ENCODE assay signal across 15 cellular contexts in the genomic region with DNA sequence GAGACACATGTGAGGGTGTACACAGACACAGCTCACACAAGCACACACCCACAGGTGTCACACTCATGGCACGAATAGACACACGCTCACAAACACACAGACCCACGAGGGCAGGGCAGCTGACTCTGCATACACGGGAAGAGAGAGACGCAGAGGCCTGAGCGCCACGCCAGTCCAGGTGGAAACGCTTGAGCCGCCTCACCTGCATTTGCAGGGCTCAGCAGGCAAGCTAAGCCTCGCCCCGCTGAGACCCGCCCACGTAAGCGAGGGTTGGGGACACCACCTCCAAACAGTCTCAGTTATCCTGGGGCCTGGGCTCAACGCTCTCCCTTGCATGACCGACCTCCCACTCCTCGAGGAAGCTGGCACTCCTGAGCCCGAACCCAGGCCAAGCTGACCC.
DNase-seq lines count a peak whose midpoint lies in the region; ATAC-seq and TF ChIP-seq lines count a peak whose summit lies in the region.
"Had no signal": no experiment of that assay in that cellular context is flagged by ENCODE, and none has a peak within 500 bp of the region (broad histone marks: within the 10 kb centered on the region; RNA-seq: fewer than 3 reads in every experiment).

No MANE protein-coding gene starts in this region.

- no peak for DNase-seq in left ventricle myocardium superior
- no peak for DNase-seq in Right ventricle myocardium inferior (ENCODE audit: missing footprints)
- DNase-seq in neuronal stem cell (ENCODE audit: low spot score): no peak
- no peak for DNase-seq in stimulated activated CD4-positive, alpha-beta T cell treated with anti-CD3 and anti-CD28 coated beads, Interleukin-4, amount 100 ng/mL, for 1 hour
- no peak for DNase-seq in C1 segment of cervical spinal cord (lab: John Stamatoyannopoulos, UW)
- DNase-seq in hepatocyte (ENCODE audit: low spot score): no peak
- DNase-seq: central memory CD4-positive, alpha-beta T cell; GOT3; Karpas-422; NCI-H510A treated with DMSO at 0.1 percent for 48 hours; right lobe of liver; T-cell had no signal

- H3K36me3 ChIP-seq in neuronal stem cell (replicated peaks in 1 of 2; ENCODE audit: control insufficient read depth in 2 of 2, insufficient read depth in 2 of 2, low read length in 2 of 2) (no peaks in the 10 kb centered on the region), hepatocyte (replicated peaks; ENCODE audit: insufficient read depth, low read depth) (no peaks in the 10 kb centered on the region)
- H3K36me3 ChIP-seq: right lobe of liver had no signal

- H3K27ac Mint-ChIP-seq in brain: peak overlapping the region; percentile 42 to 90 (median 57)
- H3K27ac Mint-ChIP-seq: T-cell had no signal

- H2AFZ ChIP-seq in neuronal stem cell (ENCODE audit: low read length) (no peak overlapping the region), hepatocyte (no peak overlapping the region)

- H2AK5ac ChIP-seq in neuronal stem cell (ENCODE audit: low read depth, low read length): peak overlapping the region; percentile 68

- H3K4me3 Mint-ChIP-seq in brain: peak overlapping the region in 1 of 5 experiments; percentile 69
- H3K4me3 Mint-ChIP-seq: T-cell had no signal

- H2BK15ac ChIP-seq in neuronal stem cell (ENCODE audit: low read length): no peak overlapping the region

- WGBS in neuronal stem cell (ENCODE audit: extremely low coverage in 2 of 2, insufficient read length in 2 of 2, insufficient replicate concordance in 1 of 2), 2 donors: no CpG with 5 or more reads among the region's 18 CpGs
- WGBS in hepatocyte (ENCODE audit: low lambda C conversion rate, missing lambda C conversion rate): 82% methylated on average over 18 of the region's 18 CpGs

- no peak overlapping the region for H3K4me3 ChIP-seq in neuronal stem cell (ENCODE audit: low read length in 2 of 2)
- no peak overlapping the region for H3K4me3 ChIP-seq in hepatocyte
- H3K4me3 ChIP-seq: right lobe of liver had no signal

- peak overlapping the region; percentile 31 for H3K23ac ChIP-seq in neuronal stem cell (ENCODE audit: low read depth, low read length, poor library complexity)

- no peaks in the 10 kb centered on the region for H4K20me1 ChIP-seq in hepatocyte (ENCODE audit: insufficient read depth, poor library complexity, severe bottlenecking)

- H2BK120ac ChIP-seq in neuronal stem cell (ENCODE audit: low read depth, low read length): no peak overlapping the region

- ATAC-seq in left ventricle myocardium superior (peak; percentile 8), Right ventricle myocardium inferior (no peak), GM21447 (IDR thresholded peaks at IDR 0.05; ENCODE audit: unreplicated experiment) (no peak)
- ATAC-seq: T-cell had no signal

- peaks cover 44% of the 10 kb centered on the region for H3K4me1 Mint-ChIP-seq in brain

- H3K27ac ChIP-seq in neuronal stem cell (replicated peaks; ENCODE audit: low read length) (no peak overlapping the region), hepatocyte (no peak overlapping the region)
- H3K27ac ChIP-seq: foreskin keratinocyte, right lobe of liver had no signal

- H3K36me3 Mint-ChIP-seq in brain: peaks cover 4% of the 10 kb centered on the region
- H3K36me3 Mint-ChIP-seq: T-cell had no signal

- peaks cover 0 to 26% (median 0%) of the 10 kb centered on the region in 3 experiments for H3K27me3 ChIP-seq in neuronal stem cell (ENCODE audit: control insufficient read depth in 3 of 3, insufficient read depth in 3 of 3, low read depth in 1 of 3, low read length in 3 of 3)
- H3K27me3 ChIP-seq in hepatocyte: no peaks in the 10 kb centered on the region
- H3K27me3 ChIP-seq: right lobe of liver had no signal

- H3K4me2 ChIP-seq in neuronal stem cell (ENCODE audit: insufficient read depth, low read length, poor library complexity, severe bottlenecking): no peak overlapping the region
- H3K4me2 ChIP-seq in hepatocyte: no peak overlapping the region

- H2BK5ac ChIP-seq in neuronal stem cell (ENCODE audit: low read length): no peak overlapping the region

- TF ChIP-seq CTCF in brain (conservative IDR thresholded peaks at IDR 0.05) (no peak), hepatocyte (IDR thresholded peaks at IDR 0.05; ENCODE audit: poor library complexity) (no peak)

- H3K9me2 ChIP-seq in hepatocyte (replicated peaks; ENCODE audit: insufficient read depth): no peaks in the 10 kb centered on the region

- H3K79me2 ChIP-seq in hepatocyte: no peaks in the 10 kb centered on the region

- no peak overlapping the region for H4K8ac ChIP-seq in neuronal stem cell (ENCODE audit: low read depth, low read length)

- H3K18ac ChIP-seq in neuronal stem cell (ENCODE audit: low read length): peak overlapping the region; percentile 67

- no peak overlapping the region for H3K9ac ChIP-seq in neuronal stem cell (ENCODE audit: low read depth, low read length, poor library complexity)

- peaks cover 0 to 22% (median 13%) of the 10 kb centered on the region in 5 experiments for H3K9me3 Mint-ChIP-seq in brain
- H3K9me3 Mint-ChIP-seq: T-cell had no signal

- H3K9me3 ChIP-seq in neuronal stem cell (replicated peaks in 1 of 2; ENCODE audit: control insufficient read depth in 2 of 2, insufficient read depth in 1 of 2, low read depth in 1 of 2, low read length in 2 of 2): peaks cover 4 to 6% of the 10 kb centered on the region in 2 donors
- no peaks in the 10 kb centered on the region for H3K9me3 ChIP-seq in hepatocyte (ENCODE audit: low read depth)
- H3K9me3 ChIP-seq: right lobe of liver had no signal

- peak overlapping the region; percentile 3 for H3K14ac ChIP-seq in neuronal stem cell (ENCODE audit: low read length)

- no peaks in the 10 kb centered on the region for H3K79me1 ChIP-seq in neuronal stem cell (ENCODE audit: low read depth, low read length)

- intact Hi-C loops in left ventricle myocardium superior (cut with micrococcal nuclease) (no loop called here), Right ventricle myocardium inferior (cut with DNase I) (loop anchor here (10.0 kb wide), 1 partner anchor 70 kb away; the partner anchor contains the start of gene TLE3)

- H4K91ac ChIP-seq in neuronal stem cell (ENCODE audit: low read depth, low read length, poor library complexity): no peak overlapping the region

- no peak overlapping the region for H3K4ac ChIP-seq in neuronal stem cell (ENCODE audit: low read length)

- H2BK12ac ChIP-seq in neuronal stem cell (ENCODE audit: low read length): no peak overlapping the region

- peaks cover 2 to 7% of the 10 kb centered on the region in 2 donors for H3K4me1 ChIP-seq in neuronal stem cell (ENCODE audit: control insufficient read depth in 2 of 2, insufficient read depth in 1 of 2, low read depth in 1 of 2, low read length in 2 of 2)
- H3K4me1 ChIP-seq in hepatocyte (ENCODE audit: insufficient read depth): peaks cover 9% of the 10 kb centered on the region

- H3K27me3 Mint-ChIP-seq in brain: peaks cover 22% of the 10 kb centered on the region
